In the genomic region with DNA sequence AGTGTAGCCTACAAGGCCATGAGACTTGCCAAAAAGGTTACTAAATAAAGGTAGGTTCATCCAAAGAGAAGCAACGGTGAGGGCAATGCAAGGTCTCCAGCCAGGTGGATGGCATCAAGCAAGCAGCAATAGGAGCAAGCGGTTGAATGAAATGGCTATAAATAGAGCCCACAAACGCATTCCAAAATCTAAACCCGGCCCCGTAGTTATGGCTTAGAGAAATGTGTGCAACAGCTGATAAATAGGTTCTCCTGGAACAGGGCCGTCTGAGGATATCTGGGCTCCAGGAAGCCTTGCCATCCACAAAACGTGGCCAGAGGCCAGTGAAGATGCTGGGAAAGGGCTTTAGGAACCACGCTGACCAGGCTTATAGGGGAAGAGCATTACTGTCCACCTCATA, we compare ENCODE assay signal across 12 cellular contexts.
DNase-seq lines count a peak whose midpoint lies in the region; ATAC-seq, FAIRE-seq and TF ChIP-seq lines count a peak whose summit lies in the region.
"Had no signal": no experiment of that assay in that cellular context is flagged by ENCODE, and none has a peak within 500 bp of the region (broad histone marks: within the 10 kb centered on the region; RNA-seq: fewer than 3 reads in every experiment).

No MANE protein-coding gene starts in this region.

- H3K9me3 ChIP-seq in heart left ventricle = peaks cover 0 to 9% (median 0%) of the 10 kb centered on the region in 12 donors
- no peaks in the 10 kb centered on the region for H3K9me3 ChIP-seq in uterus

- H3K27me3 ChIP-seq in heart left ventricle (no peaks in the 10 kb centered on the region), rectal smooth muscle tissue (ENCODE audit: control insufficient read depth, insufficient read depth, low read length) (no peaks in the 10 kb centered on the region), uterus (no peaks in the 10 kb centered on the region)

- H3K4me1 ChIP-seq in heart left ventricle (peaks cover 0 to 37% (median 10%) of the 10 kb centered on the region in 12 donors), rectal smooth muscle tissue (ENCODE audit: control insufficient read depth, insufficient read depth, low read length) (peaks cover 3% of the 10 kb centered on the region), uterus (peaks cover 0 to 13% of the 10 kb centered on the region in 2 donors)

- no peak for TF ChIP-seq CTCF in heart left ventricle (IDR thresholded peaks at IDR 0.05)
- no peak for TF ChIP-seq CTCF in fibroblast of mammary gland (conservative IDR thresholded peaks at IDR 0.05; ENCODE audit: control insufficient read depth, insufficient read depth, low read depth, low read length)
- no peak for TF ChIP-seq CTCF in uterus (IDR thresholded peaks at IDR 0.05)
- no peak for TF ChIP-seq CTCF in D721Med (IDR thresholded peaks at IDR 0.05; ENCODE audit: insufficient read depth, missing control alignments)

- TF ChIP-seq POLR2A in heart left ventricle (IDR thresholded peaks at IDR 0.05) = no peak
- TF ChIP-seq POLR2A in uterus (IDR thresholded peaks at IDR 0.05) = no peak

- intact Hi-C loops in heart left ventricle (cut with DNase I) = no loop called here
- intact Hi-C loops in Right ventricle myocardium inferior (cut with DNase I) = no loop called here
- intact Hi-C loops in uterus (cut with DNase I; ENCODE audit: low total_unique reads) = no loop called here

- no peak overlapping the region for H3K4me3 ChIP-seq in heart left ventricle
- H3K4me3 ChIP-seq in fibroblast of mammary gland (ENCODE audit: control insufficient read depth, low read depth, low read length) = no peak overlapping the region
- H3K4me3 ChIP-seq in rectal smooth muscle tissue (ENCODE audit: low read length) = no peak overlapping the region
- no peak overlapping the region for H3K4me3 ChIP-seq in uterus

- DNase-seq in heart left ventricle = no peak
- no peak for DNase-seq in Right ventricle myocardium inferior (ENCODE audit: missing footprints)
- peak; percentile 28 for DNase-seq in fibroblast of mammary gland (ENCODE audit: low read depth)
- peak in 1 of 2 donors; percentile 47 for DNase-seq in uterus
- DNase-seq in NCI-H1417 treated with DMSO at 0.1 percent for 48 hours (lab: John Stamatoyannopoulos, UW) = no peak
- no peak for DNase-seq in D721Med (ENCODE audit: insufficient read length, low spot score)
- DNase-seq: ACHN; activated CD4-positive, alpha-beta T cell treated with anti-CD3 and anti-CD28 coated beads, Interleukin-2, amount 50 U/mL, for 4 hours; cerebellar nuclear complex had no signal

- H3K36me3 ChIP-seq in heart left ventricle (no peaks in the 10 kb centered on the region), rectal smooth muscle tissue (ENCODE audit: control insufficient read depth, insufficient read depth, low read length) (no peaks in the 10 kb centered on the region), uterus (no peaks in the 10 kb centered on the region)

- no peak overlapping the region for H3K9ac ChIP-seq in rectal smooth muscle tissue (ENCODE audit: low read length)

- H3K27ac ChIP-seq in heart left ventricle (peak overlapping the region; percentile 2 to 93 (median 68)), rectal smooth muscle tissue (ENCODE audit: low read depth, low read length) (peak overlapping the region; percentile 65), uterus (peak overlapping the region; percentile 78 to 86)

- ATAC-seq in heart left ventricle = no peak
- no peak for ATAC-seq in Right ventricle myocardium inferior
- no peak for ATAC-seq in GM18873 (IDR thresholded peaks at IDR 0.05; ENCODE audit: low FRiP score, unreplicated experiment)

- 45 to 51% (median 48%) methylated on average over 8 of the region's 8 CpGs for WGBS in heart left ventricle, 4 donors

- FAIRE-seq in D721Med (lab: Jason Lieb, UNC) = no peak
- FAIRE-seq: islet of Langerhans had no signal
